Comparison of ENCODE assay signal across 9 cellular contexts in genomic region chr17:46772013-46772878, GRCh38. TPM values are rescaled to one million over a fixed set of nuclear protein-coding genes. Genes with fewer than 3 reads are reported as not detected.
DNase-seq lines count a peak whose midpoint lies in the region; TF ChIP-seq lines count a peak whose summit lies in the region.
"Had no signal": no experiment of that assay in that cellular context is flagged by ENCODE, and none has a peak within 500 bp of the region (broad histone marks: within the 10 kb centered on the region; RNA-seq: fewer than 3 reads in every experiment).

No MANE protein-coding gene starts in this region.

- H3K9me3 ChIP-seq in WERI-Rb-1 (ENCODE audit: severe bottlenecking): no peaks in the 10 kb centered on the region
- no peaks in the 10 kb centered on the region for H3K9me3 ChIP-seq in fibroblast of lung (ENCODE audit: control insufficient read depth, insufficient read depth, low read depth, low read length)
- H3K9me3 ChIP-seq in neuron (ENCODE audit: low read length): no peaks in the 10 kb centered on the region

- H2AFZ ChIP-seq in fibroblast of lung (ENCODE audit: low read length) (peak overlapping the region; percentile 33), neuron (ENCODE audit: low read depth, low read length) (no peak overlapping the region)

- DNase-seq in COR-L47 (lab: John Stamatoyannopoulos, UW) (peak; percentile 84), HT1080 (ENCODE audit: low read depth) (peak; percentile 34), WERI-Rb-1 (no peak), fibroblast of lung (ENCODE audit: low read depth in 2 of 2) (no peak), H4 (ENCODE audit: low spot score) (no peak)
- DNase-seq in effector CD4-positive, alpha-beta T cell: no peak
- DNase-seq in NK-92 treated with Interleukin-12 subunit alpha and Interleukin-12 subunit beta, amount 100 ng/mL, for 24 hours (lab: John Stamatoyannopoulos, UW): no peak

- H3K4me3 ChIP-seq in WERI-Rb-1 (ENCODE audit: low read depth, low read length) (peak overlapping the region; percentile 35), fibroblast of lung (replicated peaks in 1 of 4; ENCODE audit: control extremely low read depth in 1 of 4, insufficient read depth in 1 of 4, low read depth in 3 of 4, low read length in 4 of 4) (peak overlapping the region; percentile 37 to 57 (median 39)), neuron (ENCODE audit: low read length) (peak overlapping the region; percentile 24)

- H3K4me2 ChIP-seq in fibroblast of lung (ENCODE audit: extremely low read depth, insufficient read depth, low read length): peak overlapping the region; percentile 68

- H3K27ac ChIP-seq in WERI-Rb-1: peak overlapping the region; percentile 65
- H3K27ac ChIP-seq in fibroblast of lung (ENCODE audit: insufficient read depth, low read length): no peak overlapping the region

- H3K27me3 ChIP-seq in WERI-Rb-1 (ENCODE audit: insufficient read depth, low read depth, severe bottlenecking) (no peaks in the 10 kb centered on the region), fibroblast of lung (ENCODE audit: control insufficient read depth, insufficient read depth, low read length) (no peaks in the 10 kb centered on the region), neuron (ENCODE audit: insufficient read depth, low read length) (no peaks in the 10 kb centered on the region)

- peak overlapping the region; percentile 42 for H3K9ac ChIP-seq in fibroblast of lung (ENCODE audit: insufficient read depth, low read length)

- TF ChIP-seq CTCF in WERI-Rb-1 (IDR thresholded peaks at IDR 0.05; ENCODE audit: low read depth, low read length): no peak
- TF ChIP-seq CTCF in fibroblast of lung (conservative IDR thresholded peaks at IDR 0.05 in 1 of 2, IDR thresholded peaks at IDR 0.05 in 1 of 2; ENCODE audit: low read depth in 1 of 2, low read length in 2 of 2): no peak

- H3K79me2 ChIP-seq in fibroblast of lung (ENCODE audit: control insufficient read depth, insufficient read depth, low read length): no peaks in the 10 kb centered on the region

- H3K36me3 ChIP-seq in WERI-Rb-1: peaks cover 6% of the 10 kb centered on the region; the same call in 1 of the 2 replicates
- no peaks in the 10 kb centered on the region for H3K36me3 ChIP-seq in fibroblast of lung (ENCODE audit: control insufficient read depth, insufficient read depth, low read length)
- H3K36me3 ChIP-seq in neuron (ENCODE audit: insufficient read depth, low read length): peaks cover 15% of the 10 kb centered on the region

- H3K4me1 ChIP-seq in fibroblast of lung (ENCODE audit: control insufficient read depth, extremely low read depth, insufficient read depth, low read length) (no peaks in the 10 kb centered on the region), neuron (ENCODE audit: insufficient read depth, low read length) (peaks cover 4% of the 10 kb centered on the region)

- no peaks in the 10 kb centered on the region for H4K20me1 ChIP-seq in fibroblast of lung (ENCODE audit: control insufficient read depth, extremely low read depth, insufficient read depth, low read length)

RNA-seq across cellular contexts. Expression of gene WNT3, which starts 46.2 kb away (rescaled TPM):
- 3.2 and 4.1 TPM in 2 replicates for total RNA-seq in HT1080 (2014; rRNA removed; shearing (Covaris generic))
- polyA plus RNA-seq in HT1080 (2015; cell fraction: cytosol; rRNA removed): 2.8 and 3.4 TPM in 2 replicates
- 7.4 and 7.8 TPM in 2 replicates for polyA plus RNA-seq in HT1080 (2015; cell fraction: nucleus; rRNA removed)
- total RNA-seq in fibroblast of lung: 0.77 and 1.3 TPM in 2 replicates
- 0.94 and 1.5 TPM in 2 replicates for polyA plus RNA-seq in fibroblast of lung
- 0.51 and 0.83 TPM in 2 replicates for polyA plus RNA-seq in fibroblast of lung (2012)
- polyA minus RNA-seq in fibroblast of lung (ENCODE audit: low replicate concordance): 0.59 TPM in 1 of 2 replicates, not detected in the other
- 3.1 and 3.4 TPM in 2 replicates for total RNA-seq in H4 (2014; rRNA removed; shearing (Covaris generic))
- total RNA-seq: T-helper 1 cell treated with Interleukin-12 subunit alpha and Interleukin-12 subunit beta and Interleukin-4 antibody, amounts not matched to agents 30 ng/mL and 1 ng/mL, for 36 hours had no signal

Comparison
In these comparisons a context has a peak if more than half of its experiments do, and no peak if none do; other contexts are left out.
1. DNase-seq: peak in COR-L47 (single experiment) and HT1080 (single experiment); none in WERI-Rb-1 (single experiment), fibroblast of lung (0 of 2), effector CD4-positive, alpha-beta T cell (single experiment), NK-92 treated with Interleukin-12 subunit alpha and Interleukin-12 subunit beta, amount 100 ng/mL, for 24 hours (single experiment) and H4 (single experiment).
2. Peak in every context shown above with its lines, with median percentiles within 50 percentile points of each other: H3K4me3 ChIP-seq.